1 cellular context compared by ENCODE assay signal in the genomic region with DNA sequence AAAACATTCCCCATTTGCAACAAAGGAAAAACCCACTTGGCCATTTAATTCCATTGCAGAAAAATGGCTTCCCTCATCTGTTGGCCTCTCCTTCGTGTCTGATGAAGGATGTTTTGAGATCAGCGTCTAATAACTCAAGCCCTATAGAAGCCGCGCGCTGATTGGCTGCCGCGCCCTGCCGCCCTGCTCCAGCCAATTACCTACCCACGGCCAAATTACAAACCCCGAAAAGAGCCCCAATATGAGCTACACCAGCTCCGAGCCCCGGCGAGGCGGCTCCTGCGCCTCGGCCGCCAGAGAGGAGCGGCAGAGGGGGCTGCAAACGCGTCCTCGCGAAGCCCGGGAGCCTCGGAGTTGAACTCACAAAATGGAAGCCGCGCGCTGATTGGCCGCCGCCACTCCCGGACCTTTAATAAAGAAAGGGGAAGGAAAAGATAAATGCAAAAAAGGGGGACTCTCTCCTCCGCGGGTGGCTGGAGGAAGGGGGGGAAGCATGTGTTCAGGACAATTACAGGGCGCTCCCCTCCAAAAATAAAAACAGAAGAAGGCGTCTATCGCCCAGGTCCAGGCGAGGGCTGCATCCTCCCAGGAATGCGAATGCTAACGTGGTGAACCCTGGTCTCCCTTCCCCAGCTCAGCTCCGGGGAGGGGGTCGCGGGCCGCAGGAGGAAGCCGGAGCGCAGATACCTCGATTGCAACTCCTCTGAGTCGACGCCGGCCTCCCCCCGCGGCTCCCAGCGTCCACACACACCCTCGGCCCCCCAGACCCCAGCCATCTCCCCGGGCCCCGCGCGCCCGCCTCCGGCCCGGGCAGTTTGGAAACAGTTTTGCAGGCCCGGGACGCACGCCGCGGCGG.
A peak's percentile ranks its signal among the peaks of the same experiment; 100 is the strongest.
TF ChIP-seq lines count a peak whose summit lies in the region.

No MANE protein-coding gene starts in this region.

TF ChIP-seq in liver, 16 proteins besides CTCF, POLR2A, EP300 and RAD21 (continued from another document):
- peak; percentile 6 for TF ChIP-seq MAX (IDR thresholded peaks at IDR 0.05)
- peak; percentile 99 for TF ChIP-seq YY1 (IDR thresholded peaks at IDR 0.05)
- TF ChIP-seq HNF4A (conservative IDR thresholded peaks at IDR 0.05), result no peak
- peak; percentile 75 for TF ChIP-seq SP1 (IDR thresholded peaks at IDR 0.05)
- peak in 1 of 2 donors; percentile 16 for TF ChIP-seq EGR1 (IDR thresholded peaks at IDR 0.05; ENCODE audit: low read depth in 2 of 2)
- TF ChIP-seq, protein P1, sequence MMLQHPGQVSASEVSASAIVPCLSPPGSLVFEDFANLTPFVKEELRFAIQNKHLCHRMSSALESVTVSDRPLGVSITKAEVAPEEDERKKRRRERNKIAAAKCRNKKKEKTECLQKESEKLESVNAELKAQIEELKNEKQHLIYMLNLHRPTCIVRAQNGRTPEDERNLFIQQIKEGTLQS (IDR thresholded peaks at IDR 0.05), result peak; percentile 29
- no peak for TF ChIP-seq HNF4G (IDR thresholded peaks at IDR 0.05)
- peak in 1 of 2 donors; percentile 42 for TF ChIP-seq JUND (IDR thresholded peaks at IDR 0.05)
- TF ChIP-seq TAF1 (conservative IDR thresholded peaks at IDR 0.05), result peak; percentile 99
- TF ChIP-seq GABPA (IDR thresholded peaks at IDR 0.05 in 1 of 2, conservative IDR thresholded peaks at IDR 0.05 in 1 of 2), result no peak
- TF ChIP-seq, protein P2, sequence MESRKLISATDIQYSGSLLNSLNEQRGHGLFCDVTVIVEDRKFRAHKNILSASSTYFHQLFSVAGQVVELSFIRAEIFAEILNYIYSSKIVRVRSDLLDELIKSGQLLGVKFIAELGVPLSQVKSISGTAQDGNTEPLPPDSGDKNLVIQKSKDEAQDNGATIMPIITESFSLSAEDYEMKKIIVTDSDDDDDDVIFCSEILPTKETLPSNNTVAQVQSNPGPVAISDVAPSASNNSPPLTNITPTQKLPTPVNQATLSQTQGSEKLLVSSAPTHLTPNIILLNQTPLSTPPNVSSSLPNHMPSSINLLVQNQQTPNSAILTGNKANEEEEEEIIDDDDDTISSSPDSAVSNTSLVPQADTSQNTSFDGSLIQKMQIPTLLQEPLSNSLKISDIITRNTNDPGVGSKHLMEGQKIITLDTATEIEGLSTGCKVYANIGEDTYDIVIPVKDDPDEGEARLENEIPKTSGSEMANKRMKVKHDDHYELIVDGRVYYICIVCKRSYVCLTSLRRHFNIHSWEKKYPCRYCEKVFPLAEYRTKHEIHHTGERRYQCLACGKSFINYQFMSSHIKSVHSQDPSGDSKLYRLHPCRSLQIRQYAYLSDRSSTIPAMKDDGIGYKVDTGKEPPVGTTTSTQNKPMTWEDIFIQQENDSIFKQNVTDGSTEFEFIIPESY (IDR thresholded peaks at IDR 0.05), result no peak
